ENCODE assay signal across 25 cellular contexts in genomic region chr2:27445615-27446014, GRCh38. TPM values are rescaled to one million over a fixed set of nuclear protein-coding genes. Genes with fewer than 3 reads are reported as not detected.
DNase-seq lines count a peak whose midpoint lies in the region; ATAC-seq and TF ChIP-seq lines count a peak whose summit lies in the region.
"Had no signal": no experiment of that assay in that cellular context is flagged by ENCODE, and none has a peak within 500 bp of the region (broad histone marks: within the 10 kb centered on the region; RNA-seq: fewer than 3 reads in every experiment).

No MANE protein-coding gene starts in this region.

- no peak overlapping the region for H2BK120ac ChIP-seq in H9 (ENCODE audit: low read depth, low read length, poor library complexity, severe bottlenecking)

- no peaks in the 10 kb centered on the region for H3K9me3 Mint-ChIP-seq in H9
- H3K9me3 Mint-ChIP-seq: activated naive CD4-positive, alpha-beta T cell treated with anti-CD3 and anti-CD28 coated beads, Interleukin-2, amount 10 ng/mL, durations not matched to agents 7 days and 5 days; activated T-cell treated with anti-CD3 and anti-CD28 coated beads, Interleukin-2, amount 50 U/mL, for 72 hours; stimulated activated memory B cell treated with anti-CD40 and anti-IgM and Interleukin-4, amounts not matched to agents 10 μg/mL and 1 μg/mL and 100 μg/mL, for 72 hours; T-helper 2 cell treated with Interferon-gamma antibody and Interleukin-4, amounts not matched to agents 5 μg/mL and 100 μg/mL, for 36 hours; WTC11 had no signal

- H4K5ac ChIP-seq in H9 (ENCODE audit: insufficient read length, low read depth, low read length) = no peak overlapping the region

- no peaks in the 10 kb centered on the region for H3K9me3 ChIP-seq in H9 (ENCODE audit: control insufficient read depth, low read depth, low read length)
- no peaks in the 10 kb centered on the region for H3K9me3 ChIP-seq in RWPE2 (ENCODE audit: severe bottlenecking)
- H3K9me3 ChIP-seq in hepatocyte (ENCODE audit: low read depth) = no peaks in the 10 kb centered on the region
- no peaks in the 10 kb centered on the region for H3K9me3 ChIP-seq in heart right ventricle
- no peaks in the 10 kb centered on the region for H3K9me3 ChIP-seq in Karpas-422 (ENCODE audit: low read length)
- H3K9me3 ChIP-seq: ovary, SJCRH30, tibial nerve had no signal

- H4K91ac ChIP-seq in H9 (ENCODE audit: insufficient read length, low read depth, low read length) = no peak overlapping the region

- no peaks in the 10 kb centered on the region for H4K20me1 ChIP-seq in H9 (ENCODE audit: control insufficient read depth, insufficient read depth, insufficient read length)
- no peaks in the 10 kb centered on the region for H4K20me1 ChIP-seq in hepatocyte (ENCODE audit: insufficient read depth, poor library complexity, severe bottlenecking)
- H4K20me1 ChIP-seq in Karpas-422 (ENCODE audit: insufficient read depth, low read depth, low read length) = no peaks in the 10 kb centered on the region

- H3K9ac ChIP-seq in H9 (ENCODE audit: extremely low read depth, insufficient read length, low read length) = no peak overlapping the region
- no peak overlapping the region for H3K9ac ChIP-seq in rectal smooth muscle tissue (ENCODE audit: low read length)
- no peak overlapping the region for H3K9ac ChIP-seq in Karpas-422 (ENCODE audit: low read length)

- H3K79me2 ChIP-seq in H9 (ENCODE audit: insufficient read depth, low read length) (no peaks in the 10 kb centered on the region), hepatocyte (no peaks in the 10 kb centered on the region), Karpas-422 (ENCODE audit: low read length) (no peaks in the 10 kb centered on the region)

- no peak overlapping the region for H4K8ac ChIP-seq in H9 (replicated peaks; ENCODE audit: insufficient read length, low read depth, low read length)

- no peak overlapping the region for H3K4ac ChIP-seq in H9 (ENCODE audit: low read depth, low read length)

- no peak overlapping the region for H3K23ac ChIP-seq in H9 (ENCODE audit: insufficient read length, low read depth, low read length)

- H2BK12ac ChIP-seq in H9 (ENCODE audit: insufficient read length, low read depth, low read length) = no peak overlapping the region

- WGBS in H9 (ENCODE audit: extremely low coverage, insufficient read length, low lambda C conversion rate) = no CpG with 5 or more reads among the region's 8 CpGs
- WGBS in hepatocyte (ENCODE audit: low lambda C conversion rate, missing lambda C conversion rate) = over 99% methylated on average over 8 of the region's 8 CpGs
- 92 to 94% methylated on average over 8 of the region's 8 CpGs for WGBS in heart right ventricle, 2 donors

- intact Hi-C loops in heart right ventricle (cut with DNase I) = no loop called here

- H3K4me3 Mint-ChIP-seq in H9 = no peak overlapping the region; a peak in 1 of 5 replicates
- H3K4me3 Mint-ChIP-seq: activated naive CD4-positive, alpha-beta T cell treated with anti-CD3 and anti-CD28 coated beads, Interleukin-2, amount 10 ng/mL, durations not matched to agents 7 days and 5 days; activated T-cell treated with anti-CD3 and anti-CD28 coated beads, Interleukin-2, amount 50 U/mL, for 72 hours; stimulated activated memory B cell treated with anti-CD40 and anti-IgM and Interleukin-4, amounts not matched to agents 10 μg/mL and 1 μg/mL and 100 μg/mL, for 72 hours; T-helper 2 cell treated with Interferon-gamma antibody and Interleukin-4, amounts not matched to agents 5 μg/mL and 100 μg/mL, for 36 hours; WTC11 had no signal

- H2AFZ ChIP-seq in H9 (ENCODE audit: low read length) = no peak overlapping the region
- no peak overlapping the region for H2AFZ ChIP-seq in hepatocyte
- H2AFZ ChIP-seq in Karpas-422 (ENCODE audit: low read length) = no peak overlapping the region

- no peak overlapping the region for H3K56ac ChIP-seq in H9 (ENCODE audit: insufficient read length, low read depth, low read length)

- TF ChIP-seq CTCF in H9 (conservative IDR thresholded peaks at IDR 0.05) (no peak), RWPE2 (IDR thresholded peaks at IDR 0.05; ENCODE audit: poor library complexity, severe bottlenecking) (no peak), hepatocyte (IDR thresholded peaks at IDR 0.05; ENCODE audit: poor library complexity) (no peak), heart right ventricle (IDR thresholded peaks at IDR 0.05) (no peak)

- no peak overlapping the region for H2BK20ac ChIP-seq in H9 (ENCODE audit: low read depth, low read length, poor library complexity, severe bottlenecking)

- H3K36me3 Mint-ChIP-seq in H9 (ENCODE audit: insufficient read depth in 1 of 3, low read depth in 3 of 3) = peaks cover 21 to 70% (median 53%) of the 10 kb centered on the region in 3 experiments; a peak in 6 of 7 replicates

- peak overlapping the region in 2 of 3 experiments; percentile 21 to 82; a peak in 1 of 7 replicates for H3K27ac Mint-ChIP-seq in H9
- H3K27ac Mint-ChIP-seq: activated T-cell treated with anti-CD3 and anti-CD28 coated beads, Interleukin-2, amount 50 U/mL, for 72 hours; stimulated activated memory B cell treated with anti-CD40 and anti-IgM and Interleukin-4, amounts not matched to agents 10 μg/mL and 1 μg/mL and 100 μg/mL, for 72 hours had no signal

- H3K27me3 Mint-ChIP-seq in H9 (ENCODE audit: low read depth) = no peaks in the 10 kb centered on the region
- H3K27me3 Mint-ChIP-seq: activated naive CD4-positive, alpha-beta T cell treated with anti-CD3 and anti-CD28 coated beads, Interleukin-2, amount 10 ng/mL, durations not matched to agents 7 days and 5 days; stimulated activated memory B cell treated with anti-CD40 and anti-IgM and Interleukin-4, amounts not matched to agents 10 μg/mL and 1 μg/mL and 100 μg/mL, for 72 hours had no signal

- H3K4me1 ChIP-seq in H9 (ENCODE audit: insufficient read depth, low read length) (no peaks in the 10 kb centered on the region), RWPE2 (ENCODE audit: insufficient read depth, poor library complexity, severe bottlenecking) (peaks cover 11% of the 10 kb centered on the region), hepatocyte (ENCODE audit: insufficient read depth) (peaks cover 4% of the 10 kb centered on the region), rectal smooth muscle tissue (ENCODE audit: control insufficient read depth, insufficient read depth, low read length) (no peaks in the 10 kb centered on the region), heart right ventricle (peaks cover 0 to 8% (median 0%) of the 10 kb centered on the region in 9 donors), Karpas-422 (ENCODE audit: low read length) (no peaks in the 10 kb centered on the region)
- H3K4me1 ChIP-seq: SJCRH30 had no signal

- ATAC-seq in RWPE2 (ENCODE audit: low read depth) = no peak
- ATAC-seq in heart right ventricle = no peak
- no peak for ATAC-seq in GM21529 (IDR thresholded peaks at IDR 0.05; ENCODE audit: unreplicated experiment)
- ATAC-seq: K562; sciatic nerve; stimulated activated memory B cell treated with anti-CD40 and anti-IgM and Interleukin-4, amounts not matched to agents 10 μg/mL and 1 μg/mL and 100 μg/mL, for 72 hours; WTC11 had no signal

- no peaks in the 10 kb centered on the region for H3K9me2 ChIP-seq in hepatocyte (replicated peaks; ENCODE audit: insufficient read depth)
- H3K9me2 ChIP-seq in Karpas-422 (replicated peaks; ENCODE audit: insufficient read depth, low read length) = no peaks in the 10 kb centered on the region

- no peaks in the 10 kb centered on the region for H3K79me1 ChIP-seq in H9 (ENCODE audit: insufficient read depth, low read depth, low read length, poor library complexity, severe bottlenecking)

- H2BK15ac ChIP-seq in H9 (ENCODE audit: low read depth, low read length) = no peak overlapping the region

- H3K36me3 ChIP-seq in RWPE2 (ENCODE audit: low read depth) (peaks cover 34% of the 10 kb centered on the region), hepatocyte (replicated peaks; ENCODE audit: insufficient read depth, low read depth) (no peaks in the 10 kb centered on the region), rectal smooth muscle tissue (ENCODE audit: control insufficient read depth, insufficient read depth, low read length) (peaks cover 26% of the 10 kb centered on the region), heart right ventricle (peaks cover 0 to 96% (median 36%) of the 10 kb centered on the region in 9 donors), Karpas-422 (ENCODE audit: insufficient read depth, low read length) (peaks cover 6% of the 10 kb centered on the region; the same call in 1 of the 2 replicates)
- H3K36me3 ChIP-seq: ovary had no signal

- peaks cover 8% of the 10 kb centered on the region for H3K23me2 ChIP-seq in H9 (ENCODE audit: insufficient read length, low read depth, low read length, poor library complexity, severe bottlenecking)

- H3K18ac ChIP-seq in H9 (ENCODE audit: insufficient read length, low read depth, low read length) = no peak overlapping the region

- H3K27ac ChIP-seq in H9 (ENCODE audit: insufficient read length, low read depth, low read length) (no peak overlapping the region), RWPE2 (ENCODE audit: poor library complexity, severe bottlenecking) (peak overlapping the region; percentile 54), hepatocyte (peak overlapping the region; percentile 80), rectal smooth muscle tissue (ENCODE audit: low read depth, low read length) (no peak overlapping the region), heart right ventricle (no peak overlapping the region), Karpas-422 (ENCODE audit: low read length) (no peak overlapping the region)
- H3K27ac ChIP-seq: ovary, SJCRH30 had no signal

- DNase-seq in H9 (no peak), RWPE2 (ENCODE audit: low spot score) (no peak), hepatocyte (ENCODE audit: low spot score) (no peak), heart right ventricle (no peak), A172 (ENCODE audit: low spot score) (no peak), Karpas-422 (no peak)
- DNase-seq: activated T-cell treated with anti-CD3 and anti-CD28 coated beads, Interleukin-2, amount 50 U/mL, for 72 hours; COR-L47; EL; head of caudate nucleus; NCI-H1930; NCI-H345; OCI-M1; ovary; SJCRH30 had no signal

- H3K14ac ChIP-seq in H9 (ENCODE audit: insufficient read depth, low read length) = no peak overlapping the region

- H2AK5ac ChIP-seq in H9 (ENCODE audit: insufficient read length, low read length) = no peak overlapping the region

- no peak overlapping the region for H3K4me3 ChIP-seq in RWPE2 (ENCODE audit: severe bottlenecking)
- H3K4me3 ChIP-seq in hepatocyte = no peak overlapping the region
- peak overlapping the region; percentile 26 for H3K4me3 ChIP-seq in rectal smooth muscle tissue (ENCODE audit: low read length)
- no peak overlapping the region for H3K4me3 ChIP-seq in heart right ventricle
- no peak overlapping the region for H3K4me3 ChIP-seq in Karpas-422 (ENCODE audit: low read length)
- H3K4me3 ChIP-seq: K562, ovary, SJCRH30, tibial nerve had no signal

- H2BK5ac ChIP-seq in H9 (ENCODE audit: insufficient read length, low read length) = no peak overlapping the region

- peaks cover 13 to 18% of the 10 kb centered on the region in 2 experiments for H3K4me1 Mint-ChIP-seq in H9

- H3T11ph ChIP-seq in H9 (ENCODE audit: low read length) = no peak overlapping the region

- H3K27me3 ChIP-seq in H9 (ENCODE audit: insufficient read depth, low read length) = no peaks in the 10 kb centered on the region
- H3K27me3 ChIP-seq in RWPE2 (ENCODE audit: insufficient read depth, poor library complexity, severe bottlenecking) = no peaks in the 10 kb centered on the region
- H3K27me3 ChIP-seq in hepatocyte = no peaks in the 10 kb centered on the region
- no peaks in the 10 kb centered on the region for H3K27me3 ChIP-seq in rectal smooth muscle tissue (ENCODE audit: control insufficient read depth, insufficient read depth, low read length)
- no peaks in the 10 kb centered on the region for H3K27me3 ChIP-seq in heart right ventricle
- H3K27me3 ChIP-seq in Karpas-422 (ENCODE audit: low read length) = no peaks in the 10 kb centered on the region
- H3K27me3 ChIP-seq: ovary, SJCRH30, tibial nerve had no signal

- no peak overlapping the region for H3K4me2 ChIP-seq in H9 (ENCODE audit: insufficient read depth, insufficient read length, low read length)
- no peak overlapping the region for H3K4me2 ChIP-seq in hepatocyte
- H3K4me2 ChIP-seq in Karpas-422 (ENCODE audit: low read depth, low read length, poor library complexity, severe bottlenecking) = no peak overlapping the region

RNA-seq across cellular contexts. Expression of gene KRTCAP3, which starts 3.4 kb away (rescaled TPM):
- 49.9 and 57.3 TPM in 2 replicates for total RNA-seq in H9 (2021)
- 11.4 and 19.3 TPM in 2 replicates for total RNA-seq in hepatocyte
- polyA plus RNA-seq in hepatocyte = 21.0 and 23.3 TPM in 2 replicates
- under 1 TPM in 6 of 10 donors, not detected in 4; 0.37 to 0.85 (median 0.57) TPM for total RNA-seq in heart right ventricle
- polyA plus RNA-seq in heart right ventricle = under 1 TPM; 0.23 to 0.51 TPM
- total RNA-seq in A172 (2014; rRNA removed; shearing (Covaris generic)) = not detected in 2 replicates
- total RNA-seq in Karpas-422 (2014; rRNA removed; shearing (Covaris generic); ENCODE audit: low replicate concordance) = 0.61 TPM in 1 of 2 replicates, not detected in the other
- total RNA-seq: H4 had no signal

RNA-seq across cellular contexts. Expression of gene NRBP1, which starts 17.2 kb away (rescaled TPM):
- 140 TPM in 2 replicates for total RNA-seq in H9 (2021)
- 114 and 127 TPM in 2 replicates for total RNA-seq in hepatocyte
- 157 and 165 TPM in 2 replicates for polyA plus RNA-seq in hepatocyte
- total RNA-seq in heart right ventricle = 10 to 100 TPM; 47.6 to 69.7 (median 59.2) TPM
- 10 to 100 TPM; 25.5 to 97.4 TPM for polyA plus RNA-seq in heart right ventricle
- total RNA-seq in A172 (2014; rRNA removed; shearing (Covaris generic)) = 170 and 206 TPM in 2 replicates
- 27.1 and 30.7 TPM in 2 replicates for total RNA-seq in Karpas-422 (2014; rRNA removed; shearing (Covaris generic); ENCODE audit: low replicate concordance)

RNA-seq across cellular contexts. Expression of gene PPM1G, which starts 36.2 kb away (rescaled TPM):
- total RNA-seq in H9 (2021) = 146 and 150 TPM in 2 replicates
- 60.6 and 64.9 TPM in 2 replicates for total RNA-seq in hepatocyte
- polyA plus RNA-seq in hepatocyte = 65.7 and 71.0 TPM in 2 replicates
- 10 to 100 TPM; 28.4 to 46.1 (median 33.0) TPM for total RNA-seq in heart right ventricle
- 10 to 100 TPM; 34.7 to 72.6 TPM for polyA plus RNA-seq in heart right ventricle
- total RNA-seq in A172 (2014; rRNA removed; shearing (Covaris generic)) = 185 and 200 TPM in 2 replicates
- 66.9 and 79.6 TPM in 2 replicates for total RNA-seq in Karpas-422 (2014; rRNA removed; shearing (Covaris generic); ENCODE audit: low replicate concordance)

RNA-seq across cellular contexts. Expression of gene IFT172, which starts 43.9 kb away (rescaled TPM):
- total RNA-seq in H9 (2021) = 13.8 and 15.5 TPM in 2 replicates
- total RNA-seq in hepatocyte = 12.2 and 13.0 TPM in 2 replicates
- 13.3 and 14.4 TPM in 2 replicates for polyA plus RNA-seq in hepatocyte
- total RNA-seq in heart right ventricle = 10 to 100 TPM; 12.7 to 30.6 (median 16.1) TPM
- polyA plus RNA-seq in heart right ventricle = 10 to 100 TPM; 11.1 to 65.7 TPM
- total RNA-seq in A172 (2014; rRNA removed; shearing (Covaris generic)) = 24.3 and 39.8 TPM in 2 replicates
- total RNA-seq in Karpas-422 (2014; rRNA removed; shearing (Covaris generic); ENCODE audit: low replicate concordance) = 29.1 and 35.9 TPM in 2 replicates

RNA-seq across cellular contexts. Expression of gene FNDC4, which starts 49.4 kb away (rescaled TPM):
- 21.1 and 21.5 TPM in 2 replicates for total RNA-seq in H9 (2021)
- 15.6 and 16.3 TPM in 2 replicates for total RNA-seq in hepatocyte
- polyA plus RNA-seq in hepatocyte = 21.4 and 24.2 TPM in 2 replicates
- total RNA-seq in heart right ventricle = 10 to 100 TPM in 1 of 10 donors, 1 to 10 TPM in 7, under 1 TPM in 2; 0.58 to 11.7 (median 1.7) TPM
- polyA plus RNA-seq in heart right ventricle = 10 to 100 TPM in 1 of 2 donors, 1 to 10 TPM in 1; 2.3 to 11.3 TPM
- 8.2 and 13.4 TPM in 2 replicates for total RNA-seq in A172 (2014; rRNA removed; shearing (Covaris generic))
- total RNA-seq in Karpas-422 (2014; rRNA removed; shearing (Covaris generic); ENCODE audit: low replicate concordance) = not detected in 2 replicates

Comparison
In these comparisons a context has a peak if more than half of its experiments do, and no peak if none do; other contexts are left out.
1. H3K27ac ChIP-seq: peak in RWPE2 (single experiment) and hepatocyte (single experiment); none in H9 (single experiment), rectal smooth muscle tissue (single experiment), heart right ventricle (0 of 10) and Karpas-422 (single experiment).